In genomic region chr2:37201208-37201607, GRCh38 we compare ENCODE assay signal across 1 cellular context.
TF ChIP-seq lines count a peak whose summit lies in the region.

No MANE protein-coding gene starts in this region.

TF ChIP-seq in GM23338, 12 proteins besides CTCF, POLR2A, EP300 and RAD21 (continued from another document):
- TF ChIP-seq ZNF462 (CRISPR knock-in tag; IDR thresholded peaks at IDR 0.05) (no peak), ZNF114 (CRISPR knock-in tag; IDR thresholded peaks at IDR 0.05) (no peak)
